Comparison of ENCODE assay signal across 6 cellular contexts in the genomic region with DNA sequence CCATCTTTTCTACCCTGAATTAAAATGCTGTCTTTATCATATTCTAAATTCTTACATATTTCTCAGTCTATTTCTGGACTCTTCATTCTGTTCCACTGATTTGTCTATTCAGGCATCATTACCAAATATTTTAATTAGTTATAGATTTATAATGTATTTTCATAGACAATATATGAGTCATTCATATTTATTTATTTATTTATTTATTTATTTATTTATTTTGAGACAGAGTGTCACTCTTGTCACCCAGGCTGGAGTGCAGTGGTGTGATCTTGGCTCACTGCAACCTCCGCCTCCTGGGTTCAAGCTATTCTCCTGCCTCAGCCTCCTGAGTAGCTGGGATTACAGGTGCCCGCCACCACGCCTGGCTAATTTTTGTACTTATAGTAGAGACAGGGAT. TPM values are rescaled to one million over a fixed set of nuclear protein-coding genes. Genes with fewer than 3 reads are reported as not detected.
"Had no signal": no experiment of that assay in that cellular context is flagged by ENCODE, and none has a peak within 500 bp of the region (broad histone marks: within the 10 kb centered on the region; RNA-seq: fewer than 3 reads in every experiment).

No MANE protein-coding gene starts in this region.

RNA-seq across cellular contexts. Expression of gene C9orf57, which starts 35.1 kb away (rescaled TPM):
- total RNA-seq: GM23248, GM23338, H1, H7, H9, HFFc6 had no signal
- polyA plus RNA-seq: GM23248, GM23338, H1 had no signal

RNA-seq across cellular contexts. Expression of gene GDA, which starts 53.7 kb away (rescaled TPM):
- total RNA-seq: GM23248, HFFc6 had no signal
- polyA plus RNA-seq: GM23248 had no signal
